ENCODE assay signal across 8 cellular contexts in genomic region chr4:39976945-39977488, GRCh38. TPM values are rescaled to one million over a fixed set of nuclear protein-coding genes. Genes with fewer than 3 reads are reported as not detected.
A peak's percentile ranks its signal among the peaks of the same experiment; 100 is the strongest.
DNase-seq lines count a peak whose midpoint lies in the region; ATAC-seq, FAIRE-seq and TF ChIP-seq lines count a peak whose summit lies in the region.

No MANE protein-coding gene starts in this region.

- intact Hi-C loops in CD4-positive, alpha-beta T cell (cut with DNase I, micrococcal nuclease) = loop anchor here (1.0 to 5.0 kb wide), 9 partner anchors 80 to 625 kb away; partner anchors contain the start of genes N4BP2 (in 1 of the 2), RPL9 (in 1 of the 2), SMIM14 (in 1 of the 2) and UGDH (in 1 of the 2)
- intact Hi-C loops in kidney (cut with DNase I) = no loop called here

- peaks cover 5 to 9% of the 10 kb centered on the region in 2 donors for H3K4me1 ChIP-seq in kidney (ENCODE audit: control insufficient read depth in 1 of 2, insufficient read depth in 1 of 2, low read depth in 1 of 2, low read length in 2 of 2)

- no peaks in the 10 kb centered on the region for H3K9me3 ChIP-seq in CD4-positive, alpha-beta T cell (ENCODE audit: control insufficient read depth, low read length)
- no peaks in the 10 kb centered on the region for H3K9me3 ChIP-seq in kidney (ENCODE audit: control insufficient read depth in 1 of 2, low read length in 2 of 2)

- no peaks in the 10 kb centered on the region for H3K27me3 ChIP-seq in CD4-positive, alpha-beta T cell (ENCODE audit: control insufficient read depth, insufficient read depth, low read length)
- H3K27me3 ChIP-seq in bronchial epithelial cell (ENCODE audit: control insufficient read depth, insufficient read depth, low read length) = no peaks in the 10 kb centered on the region

- FAIRE-seq in bronchial epithelial cell (lab: Jason Lieb, UNC) (no peak), kidney (lab: Jason Lieb, UNC) (no peak)

- CTCF ChIA-PET in CD4-positive, alpha-beta T cell (lab: Charles Lee) = interaction anchor here (0.6 to 2.2 kb wide), 5 partner anchors 12 to 518 kb away, joined by 3 to 6 read pairs (median 5); no protein-coding TSS in a partner anchor

- peaks cover 34% of the 10 kb centered on the region for H3K4me1 Mint-ChIP-seq in CD4-positive, alpha-beta T cell (ENCODE audit: low read depth)

- H3K27ac ChIP-seq in CD4-positive, alpha-beta T cell (ENCODE audit: low read depth, low read length) = peak overlapping the region; percentile 92
- H3K27ac ChIP-seq in kidney (ENCODE audit: low read depth in 2 of 2, low read length in 2 of 2) = peak overlapping the region; percentile 86 to 89

- peaks cover 36% of the 10 kb centered on the region for H3K36me3 Mint-ChIP-seq in CD4-positive, alpha-beta T cell (ENCODE audit: low read depth)

- peak overlapping the region; percentile 81 for H3K4me3 ChIP-seq in bronchial epithelial cell (ENCODE audit: low read depth, low read length)
- H3K4me3 ChIP-seq in kidney (ENCODE audit: low read length in 2 of 2) = peak overlapping the region; percentile 50 to 65

- no peak for TF ChIP-seq CTCF in CD4-positive, alpha-beta T cell (IDR thresholded peaks at IDR 0.05)
- no peak for TF ChIP-seq CTCF in GM20000 (IDR thresholded peaks at IDR 0.05; ENCODE audit: extremely low read depth, missing control alignments)
- TF ChIP-seq CTCF in bronchial epithelial cell (IDR thresholded peaks at IDR 0.05; ENCODE audit: insufficient read depth, low read length, severe bottlenecking) = no peak
- no peak for TF ChIP-seq CTCF in kidney (IDR thresholded peaks at IDR 0.05; ENCODE audit: borderline replicate concordance, extremely low read depth, insufficient read depth)

- H3K36me3 ChIP-seq in bronchial epithelial cell (ENCODE audit: control insufficient read depth, insufficient read depth, low read length) (peaks cover 6% of the 10 kb centered on the region), kidney (ENCODE audit: control insufficient read depth in 1 of 2, insufficient read depth in 2 of 2, low read length in 2 of 2) (peaks cover 6 to 7% of the 10 kb centered on the region in 2 donors)

- peak overlapping the region; percentile 43 to 99 for H3K9ac ChIP-seq in kidney (ENCODE audit: low read length in 2 of 2)

- H3K4me3 Mint-ChIP-seq in CD4-positive, alpha-beta T cell = peak overlapping the region; percentile 85

- H3K9me3 Mint-ChIP-seq in CD4-positive, alpha-beta T cell = no peaks in the 10 kb centered on the region

- ATAC-seq in CD4-positive, alpha-beta T cell (ENCODE audit: poor library complexity) = peak; percentile 9

- H3K27me3 Mint-ChIP-seq in CD4-positive, alpha-beta T cell = no peaks in the 10 kb centered on the region

- peak overlapping the region; percentile 79 for H3K27ac Mint-ChIP-seq in CD4-positive, alpha-beta T cell

- POLR2A ChIA-PET in CD4-positive, alpha-beta T cell (lab: Charles Lee) = interaction anchor here (0.6 to 1.0 kb wide), 3 partner anchors 14 to 279 kb away, joined by 3 read pairs; partner anchors contain the start of gene UBE2K

- DNase-seq in CD4-positive, alpha-beta T cell = peak in 7 of 10 experiments; percentile 3 to 62 (median 40)
- peak; percentile 71 for DNase-seq in GM20000 (ENCODE audit: low spot score)
- DNase-seq in HPDE6-E6E7 (ENCODE audit: extremely low spot score) = peak; percentile 8
- peak; percentile 66 for DNase-seq in UCSD-AML1 (lab: John Stamatoyannopoulos, UW; ENCODE audit: unreplicated experiment)
- no peak for DNase-seq in bronchial epithelial cell (ENCODE audit: low read depth)
- DNase-seq in kidney = peak; percentile 88
- DNase-seq in stimulated activated CD4-positive, alpha-beta T cell treated with anti-CD3 and anti-CD28 coated beads, Interleukin-1b, Interleukin-23, amount 100 ng/mL, for 1 hour (ENCODE audit: low read depth in 2 of 2) = peak; percentile 16 to 20
- no peak for DNase-seq in retina

RNA-seq across cellular contexts. Expression of gene PDS5A, which starts 0.7 kb away (rescaled TPM):
- total RNA-seq in CD4-positive, alpha-beta T cell = 10 to 100 TPM; 80.0 to 80.6 TPM
- 50.7 and 51.9 TPM in 2 replicates for total RNA-seq in bronchial epithelial cell
- 59.8 TPM for total RNA-seq in kidney
- polyA plus RNA-seq in kidney (ENCODE audit: insufficient read depth, low read depth, low replicate concordance) = 13.1 TPM

Comparison
In these comparisons a context has a peak if more than half of its experiments do, and no peak if none do; other contexts are left out.
1. DNase-seq: peak in CD4-positive, alpha-beta T cell (7 of 10), GM20000 (single experiment), HPDE6-E6E7 (single experiment), UCSD-AML1 (single experiment), kidney (single experiment) and stimulated activated CD4-positive, alpha-beta T cell treated with anti-CD3 and anti-CD28 coated beads, Interleukin-1b, Interleukin-23, amount 100 ng/mL, for 1 hour (2 of 2); none in bronchial epithelial cell (single experiment) and retina (single experiment).